Comparison of ENCODE assay signal across 15 cellular contexts in the genomic region with DNA sequence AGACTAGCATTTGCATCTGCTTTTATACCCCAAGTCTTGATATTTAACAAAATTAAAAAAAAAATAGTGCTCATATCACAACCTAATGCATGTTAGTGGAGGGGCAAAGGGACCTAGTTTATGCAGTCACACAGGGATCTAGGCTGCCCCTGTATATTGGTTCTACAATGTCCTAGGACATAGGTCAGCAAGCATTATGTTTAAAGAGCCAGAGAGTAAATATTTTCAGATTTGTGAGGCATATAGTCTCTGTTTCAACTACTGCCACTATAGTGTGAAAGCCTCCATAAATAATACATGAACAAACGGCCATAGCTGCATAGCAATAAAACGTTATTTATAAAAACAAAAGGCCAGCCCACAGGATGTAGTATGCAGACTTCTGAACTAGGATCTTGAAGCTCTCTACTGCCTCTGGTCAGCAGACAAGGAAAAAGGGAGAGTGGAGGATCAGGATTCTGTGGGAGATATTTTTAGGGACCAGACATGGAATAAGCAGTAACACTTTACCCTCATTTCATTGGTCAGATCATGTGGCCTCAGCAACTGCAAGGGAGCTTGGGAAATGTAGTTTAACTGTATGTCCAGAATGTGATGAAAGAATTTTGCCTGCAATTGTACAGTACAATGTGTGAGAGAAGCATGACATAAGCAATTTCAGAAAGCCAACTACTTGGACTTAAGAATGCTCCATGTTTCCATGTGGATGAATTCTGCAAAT.
A peak's percentile ranks its signal among the peaks of the same experiment; 100 is the strongest.
DNase-seq lines count a peak whose midpoint lies in the region; ATAC-seq and TF ChIP-seq lines count a peak whose summit lies in the region.
"Had no signal": no experiment of that assay in that cellular context is flagged by ENCODE, and none has a peak within 500 bp of the region (broad histone marks: within the 10 kb centered on the region; RNA-seq: fewer than 3 reads in every experiment).

No MANE protein-coding gene starts in this region.

- peaks cover 7% of the 10 kb centered on the region for H3F3A ChIP-seq in smooth muscle cell (ENCODE audit: low read depth)

- H3K4me1 ChIP-seq in heart right ventricle (no peaks in the 10 kb centered on the region), left ventricle myocardium inferior (no peaks in the 10 kb centered on the region), smooth muscle cell (ENCODE audit: low read depth) (peaks cover 10% of the 10 kb centered on the region)
- H3K4me1 ChIP-seq: psoas muscle had no signal

- ATAC-seq in heart right ventricle (peak in 6 of 8 donors; percentile 17 to 67 (median 46)), GM18907 (IDR thresholded peaks at IDR 0.05; ENCODE audit: unreplicated experiment) (no peak)
- ATAC-seq in activated CD4-positive, CD25-positive, alpha-beta regulatory T cell treated with anti-CD3 and anti-CD28 coated beads, Interleukin-2, amount 50 U/mL, for 24 hours, result no peak

- no peaks in the 10 kb centered on the region for H3K79me2 ChIP-seq in smooth muscle cell (ENCODE audit: low read depth)

- WGBS in heart right ventricle, 2 donors, result 27 to 33% methylated on average over 2 of the region's 2 CpGs
- 38% methylated on average over 2 of the region's 2 CpGs for WGBS in smooth muscle cell (ENCODE audit: low lambda C conversion rate)

- no peaks in the 10 kb centered on the region for H3K27me3 ChIP-seq in heart right ventricle
- H3K27me3 ChIP-seq in left ventricle myocardium inferior (ENCODE audit: low read depth), result no peaks in the 10 kb centered on the region
- H3K27me3 ChIP-seq in smooth muscle cell (ENCODE audit: low read depth), result no peaks in the 10 kb centered on the region

- no peaks in the 10 kb centered on the region for H3K36me3 ChIP-seq in heart right ventricle
- no peaks in the 10 kb centered on the region for H3K36me3 ChIP-seq in left ventricle myocardium inferior
- H3K36me3 ChIP-seq in smooth muscle cell (ENCODE audit: low read depth), result no peaks in the 10 kb centered on the region

- no peak overlapping the region for H3K27ac ChIP-seq in heart right ventricle
- no peak overlapping the region for H3K27ac ChIP-seq in left ventricle myocardium inferior (replicated peaks)
- peak overlapping the region; percentile 19 for H3K27ac ChIP-seq in smooth muscle cell (ENCODE audit: low read depth)
- H3K27ac ChIP-seq: psoas muscle had no signal

- no peak for DNase-seq in heart right ventricle
- DNase-seq in left ventricle myocardium inferior, result no peak
- DNase-seq in NCI-H460 (ENCODE audit: extremely low read depth, low read depth), result peak; percentile 46
- peak; percentile 15 for DNase-seq in epithelial cell of esophagus (ENCODE audit: low read depth)
- DNase-seq in smooth muscle cell (lab: John Stamatoyannopoulos, UW; ENCODE audit: unreplicated experiment), result no peak
- no peak for DNase-seq in SIG-M5 (lab: John Stamatoyannopoulos, UW)
- DNase-seq: activated CD4-positive, alpha-beta memory T cell treated with anti-CD3 and anti-CD28 coated beads, Interleukin-2, amount 10 ng/mL, durations not matched to agents 7 days and 5 days; activated naive CD4-positive, alpha-beta T cell treated with anti-CD3 and anti-CD28 coated beads, Interleukin-2, amount 50 U/mL, for 16 hours; erythroblast; psoas muscle; stimulated activated CD4-positive, alpha-beta T cell treated with anti-CD3 and anti-CD28 coated beads, Interleukin-4, amount 100 ng/mL, for 1 hour; stimulated activated naive CD4-positive, alpha-beta T cell treated with Interleukin-2 at 50 U/mL for 16 hours; T-helper 2 cell had no signal

- peak overlapping the region; percentile 76 for H3K4me2 ChIP-seq in smooth muscle cell

- intact Hi-C loops in heart right ventricle (cut with DNase I), result no loop called here
- intact Hi-C loops in left ventricle myocardium inferior (cut with micrococcal nuclease), result no loop called here

- peak overlapping the region; percentile 80 for H2AFZ ChIP-seq in smooth muscle cell (ENCODE audit: low read depth)

- H3K4me3 ChIP-seq in heart right ventricle, result no peak overlapping the region
- no peak overlapping the region for H3K4me3 ChIP-seq in left ventricle myocardium inferior
- H3K4me3 ChIP-seq in epithelial cell of esophagus (ENCODE audit: low read length), result no peak overlapping the region
- H3K4me3 ChIP-seq in smooth muscle cell, result peak overlapping the region; percentile 18
- H3K4me3 ChIP-seq: psoas muscle had no signal

- TF ChIP-seq CTCF in heart right ventricle (IDR thresholded peaks at IDR 0.05), result peak in 1 of 9 donors; percentile 9
- no peak for TF ChIP-seq CTCF in left ventricle myocardium inferior (IDR thresholded peaks at IDR 0.05; ENCODE audit: borderline replicate concordance)
- TF ChIP-seq CTCF in epithelial cell of esophagus (IDR thresholded peaks at IDR 0.05; ENCODE audit: insufficient read depth, low read depth, low read length, missing control alignments), result no peak
- no peak for TF ChIP-seq CTCF in smooth muscle cell (IDR thresholded peaks at IDR 0.05; ENCODE audit: borderline replicate concordance, insufficient read depth, poor library complexity, severe bottlenecking)

- H3K9ac ChIP-seq in smooth muscle cell (ENCODE audit: low read depth), result no peak overlapping the region

- no peaks in the 10 kb centered on the region for H3K9me3 ChIP-seq in heart right ventricle
- no peaks in the 10 kb centered on the region for H3K9me3 ChIP-seq in left ventricle myocardium inferior (replicated peaks)
- no peaks in the 10 kb centered on the region for H3K9me3 ChIP-seq in smooth muscle cell (replicated peaks; ENCODE audit: low read depth)
- H3K9me3 ChIP-seq: psoas muscle had no signal

- no peaks in the 10 kb centered on the region for H4K20me1 ChIP-seq in smooth muscle cell (ENCODE audit: low read depth)

Comparison
In these comparisons a context has a peak if more than half of its experiments do, and no peak if none do; other contexts are left out.
1. ATAC-seq: peak in heart right ventricle (6 of 8); none in GM18907 (single experiment) and activated CD4-positive, CD25-positive, alpha-beta regulatory T cell treated with anti-CD3 and anti-CD28 coated beads, Interleukin-2, amount 50 U/mL, for 24 hours (0 of 2).
2. DNase-seq: peak in NCI-H460 (single experiment) and epithelial cell of esophagus (single experiment); none in heart right ventricle (0 of 2), left ventricle myocardium inferior (single experiment), smooth muscle cell (single experiment) and SIG-M5 (single experiment).